In the genomic region with DNA sequence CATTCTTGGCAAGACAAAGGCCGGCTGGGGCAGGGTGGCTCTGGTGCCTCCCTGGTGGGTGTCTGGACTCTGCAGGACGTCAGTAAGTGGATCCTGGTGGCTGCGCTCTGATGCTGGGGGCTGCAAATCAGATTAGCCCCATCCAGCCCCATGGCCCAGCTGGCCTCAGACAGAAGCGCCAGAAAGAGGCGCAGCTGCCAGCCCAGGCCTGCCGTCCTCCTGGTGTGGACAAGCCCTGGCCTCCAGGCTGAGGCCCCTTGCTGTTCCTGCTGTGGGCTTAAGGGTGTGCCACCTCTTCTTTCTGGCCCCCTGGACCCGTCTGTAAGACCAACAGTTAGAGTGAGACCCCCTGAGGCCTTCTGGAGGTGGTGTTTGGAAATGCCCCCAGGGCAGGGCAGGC, we compare ENCODE assay signal across 1 cellular context.
TF ChIP-seq lines count a peak whose summit lies in the region.

No MANE protein-coding gene starts in this region.

TF ChIP-seq in HepG2, 621 proteins besides CTCF, POLR2A, EP300 and RAD21:
- TF ChIP-seq, protein P1, sequence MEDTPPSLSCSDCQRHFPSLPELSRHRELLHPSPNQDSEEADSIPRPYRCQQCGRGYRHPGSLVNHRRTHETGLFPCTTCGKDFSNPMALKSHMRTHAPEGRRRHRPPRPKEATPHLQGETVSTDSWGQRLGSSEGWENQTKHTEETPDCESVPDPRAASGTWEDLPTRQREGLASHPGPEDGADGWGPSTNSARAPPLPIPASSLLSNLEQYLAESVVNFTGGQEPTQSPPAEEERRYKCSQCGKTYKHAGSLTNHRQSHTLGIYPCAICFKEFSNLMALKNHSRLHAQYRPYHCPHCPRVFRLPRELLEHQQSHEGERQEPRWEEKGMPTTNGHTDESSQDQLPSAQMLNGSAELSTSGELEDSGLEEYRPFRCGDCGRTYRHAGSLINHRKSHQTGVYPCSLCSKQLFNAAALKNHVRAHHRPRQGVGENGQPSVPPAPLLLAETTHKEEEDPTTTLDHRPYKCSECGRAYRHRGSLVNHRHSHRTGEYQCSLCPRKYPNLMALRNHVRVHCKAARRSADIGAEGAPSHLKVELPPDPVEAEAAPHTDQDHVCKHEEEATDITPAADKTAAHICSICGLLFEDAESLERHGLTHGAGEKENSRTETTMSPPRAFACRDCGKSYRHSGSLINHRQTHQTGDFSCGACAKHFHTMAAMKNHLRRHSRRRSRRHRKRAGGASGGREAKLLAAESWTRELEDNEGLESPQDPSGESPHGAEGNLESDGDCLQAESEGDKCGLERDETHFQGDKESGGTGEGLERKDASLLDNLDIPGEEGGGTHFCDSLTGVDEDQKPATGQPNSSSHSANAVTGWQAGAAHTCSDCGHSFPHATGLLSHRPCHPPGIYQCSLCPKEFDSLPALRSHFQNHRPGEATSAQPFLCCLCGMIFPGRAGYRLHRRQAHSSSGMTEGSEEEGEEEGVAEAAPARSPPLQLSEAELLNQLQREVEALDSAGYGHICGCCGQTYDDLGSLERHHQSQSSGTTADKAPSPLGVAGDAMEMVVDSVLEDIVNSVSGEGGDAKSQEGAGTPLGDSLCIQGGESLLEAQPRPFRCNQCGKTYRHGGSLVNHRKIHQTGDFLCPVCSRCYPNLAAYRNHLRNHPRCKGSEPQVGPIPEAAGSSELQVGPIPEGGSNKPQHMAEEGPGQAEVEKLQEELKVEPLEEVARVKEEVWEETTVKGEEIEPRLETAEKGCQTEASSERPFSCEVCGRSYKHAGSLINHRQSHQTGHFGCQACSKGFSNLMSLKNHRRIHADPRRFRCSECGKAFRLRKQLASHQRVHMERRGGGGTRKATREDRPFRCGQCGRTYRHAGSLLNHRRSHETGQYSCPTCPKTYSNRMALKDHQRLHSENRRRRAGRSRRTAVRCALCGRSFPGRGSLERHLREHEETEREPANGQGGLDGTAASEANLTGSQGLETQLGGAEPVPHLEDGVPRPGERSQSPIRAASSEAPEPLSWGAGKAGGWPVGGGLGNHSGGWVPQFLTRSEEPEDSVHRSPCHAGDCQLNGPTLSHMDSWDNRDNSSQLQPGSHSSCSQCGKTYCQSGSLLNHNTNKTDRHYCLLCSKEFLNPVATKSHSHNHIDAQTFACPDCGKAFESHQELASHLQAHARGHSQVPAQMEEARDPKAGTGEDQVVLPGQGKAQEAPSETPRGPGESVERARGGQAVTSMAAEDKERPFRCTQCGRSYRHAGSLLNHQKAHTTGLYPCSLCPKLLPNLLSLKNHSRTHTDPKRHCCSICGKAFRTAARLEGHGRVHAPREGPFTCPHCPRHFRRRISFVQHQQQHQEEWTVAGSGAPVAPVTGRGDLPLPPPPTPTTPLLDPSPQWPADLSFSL (CRISPR knock-in tag; IDR thresholded peaks at IDR 0.05) = 0 out of 2 replicates have a peak, but pooled peaks have one; percentile 16
- TF ChIP-seq, protein P2, sequence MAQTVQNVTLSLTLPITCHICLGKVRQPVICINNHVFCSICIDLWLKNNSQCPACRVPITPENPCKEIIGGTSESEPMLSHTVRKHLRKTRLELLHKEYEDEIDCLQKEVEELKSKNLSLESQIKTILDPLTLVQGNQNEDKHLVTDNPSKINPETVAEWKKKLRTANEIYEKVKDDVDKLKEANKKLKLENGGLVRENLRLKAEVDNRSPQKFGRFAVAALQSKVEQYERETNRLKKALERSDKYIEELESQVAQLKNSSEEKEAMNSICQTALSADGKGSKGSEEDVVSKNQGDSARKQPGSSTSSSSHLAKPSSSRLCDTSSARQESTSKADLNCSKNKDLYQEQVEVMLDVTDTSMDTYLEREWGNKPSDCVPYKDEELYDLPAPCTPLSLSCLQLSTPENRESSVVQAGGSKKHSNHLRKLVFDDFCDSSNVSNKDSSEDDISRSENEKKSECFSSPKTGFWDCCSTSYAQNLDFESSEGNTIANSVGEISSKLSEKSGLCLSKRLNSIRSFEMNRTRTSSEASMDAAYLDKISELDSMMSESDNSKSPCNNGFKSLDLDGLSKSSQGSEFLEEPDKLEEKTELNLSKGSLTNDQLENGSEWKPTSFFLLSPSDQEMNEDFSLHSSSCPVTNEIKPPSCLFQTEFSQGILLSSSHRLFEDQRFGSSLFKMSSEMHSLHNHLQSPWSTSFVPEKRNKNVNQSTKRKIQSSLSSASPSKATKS (CRISPR knock-in tag; IDR thresholded peaks at IDR 0.05) = no peak
- no peak for TF ChIP-seq JARID2 (CRISPR knock-in tag; IDR thresholded peaks at IDR 0.05; ENCODE audit: insufficient replicate concordance)
- TF ChIP-seq, protein P3, sequence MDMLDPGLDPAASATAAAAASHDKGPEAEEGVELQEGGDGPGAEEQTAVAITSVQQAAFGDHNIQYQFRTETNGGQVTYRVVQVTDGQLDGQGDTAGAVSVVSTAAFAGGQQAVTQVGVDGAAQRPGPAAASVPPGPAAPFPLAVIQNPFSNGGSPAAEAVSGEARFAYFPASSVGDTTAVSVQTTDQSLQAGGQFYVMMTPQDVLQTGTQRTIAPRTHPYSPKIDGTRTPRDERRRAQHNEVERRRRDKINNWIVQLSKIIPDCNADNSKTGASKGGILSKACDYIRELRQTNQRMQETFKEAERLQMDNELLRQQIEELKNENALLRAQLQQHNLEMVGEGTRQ (IDR thresholded peaks at IDR 0.05; ENCODE audit: low read depth, low read length) = no peak
- TF ChIP-seq, protein P3 (CRISPR knock-in tag; IDR thresholded peaks at IDR 0.05; ENCODE audit: borderline replicate concordance) = no peak
